17 cellular contexts compared by ENCODE assay signal in the genomic region with DNA sequence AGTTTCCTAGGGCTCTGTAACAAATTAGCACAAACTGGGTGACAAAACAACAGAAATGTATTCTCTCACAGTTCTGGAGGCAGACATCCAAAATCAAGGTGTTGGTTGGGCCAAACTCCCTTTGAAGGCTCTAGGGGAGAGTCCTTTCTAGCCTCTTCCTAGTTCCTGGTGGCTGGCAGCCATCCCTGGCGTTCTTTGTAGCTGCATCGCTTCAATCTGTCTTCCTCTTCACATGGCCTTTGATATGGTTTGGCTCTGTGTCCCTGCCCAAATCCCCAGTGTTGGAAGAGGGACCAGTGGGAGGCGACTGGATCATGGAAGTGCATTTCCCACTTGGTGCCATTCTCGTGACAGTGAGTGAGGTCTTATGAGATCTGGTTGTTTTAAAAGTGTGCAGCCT.
DNase-seq lines count a peak whose midpoint lies in the region; ATAC-seq and TF ChIP-seq lines count a peak whose summit lies in the region.
"Had no signal": no experiment of that assay in that cellular context is flagged by ENCODE, and none has a peak within 500 bp of the region (broad histone marks: within the 10 kb centered on the region; RNA-seq: fewer than 3 reads in every experiment).

No MANE protein-coding gene starts in this region.

- H3K4me3 Mint-ChIP-seq in endothelial cell (ENCODE audit: unreplicated experiment): no peak overlapping the region
- H3K4me3 Mint-ChIP-seq: B cell; CD14-positive monocyte; CD4-positive, alpha-beta T cell had no signal

- no peak for ATAC-seq in HG03025 (IDR thresholded peaks at IDR 0.05; ENCODE audit: low FRiP score, unreplicated experiment)
- ATAC-seq: GM12878 had no signal

- no peak overlapping the region for H3K27ac Mint-ChIP-seq in endothelial cell (ENCODE audit: unreplicated experiment)
- H3K27ac Mint-ChIP-seq: B cell; CD4-positive, alpha-beta T cell had no signal

- no peaks in the 10 kb centered on the region for H3K4me1 Mint-ChIP-seq in endothelial cell (ENCODE audit: unreplicated experiment)

- peaks cover 11% of the 10 kb centered on the region for H3K36me3 Mint-ChIP-seq in endothelial cell (ENCODE audit: low read depth, unreplicated experiment)

- H3K27me3 Mint-ChIP-seq in endothelial cell (ENCODE audit: unreplicated experiment): peaks cover 9% of the 10 kb centered on the region
- H3K27me3 Mint-ChIP-seq: B cell; CD4-positive, alpha-beta T cell had no signal

- no peak for TF ChIP-seq CTCF in endothelial cell (IDR thresholded peaks at IDR 0.05; ENCODE audit: unreplicated experiment)

- peak; percentile 97 for DNase-seq in NCI-H1694 treated with DMSO at 0.1 percent for 48 hours (lab: John Stamatoyannopoulos, UW)
- DNase-seq in NCI-H1694 (lab: John Stamatoyannopoulos, UW): no peak
- DNase-seq in NCI-H446 (lab: John Stamatoyannopoulos, UW): peak; percentile 90 to 95
- DNase-seq in cerebellum (ENCODE audit: low spot score): peak; percentile 32
- no peak for DNase-seq in endothelial cell (ENCODE audit: low spot score)
- DNase-seq: CD4-positive, alpha-beta T cell; CD8-positive, alpha-beta memory T cell; DMS153; DND-41; GDM1; GM23248; H7; HCEC 1CT had no signal

- H3K9me3 Mint-ChIP-seq in endothelial cell (ENCODE audit: unreplicated experiment): no peaks in the 10 kb centered on the region

Comparison
In these comparisons a context has a peak if more than half of its experiments do, and no peak if none do; other contexts are left out.
1. DNase-seq: peak in NCI-H1694 treated with DMSO at 0.1 percent for 48 hours (single experiment), NCI-H446 (2 of 2) and cerebellum (single experiment); none in NCI-H1694 (single experiment) and endothelial cell (single experiment).